Comparison of ENCODE assay signal across 30 cellular contexts in the genomic region with DNA sequence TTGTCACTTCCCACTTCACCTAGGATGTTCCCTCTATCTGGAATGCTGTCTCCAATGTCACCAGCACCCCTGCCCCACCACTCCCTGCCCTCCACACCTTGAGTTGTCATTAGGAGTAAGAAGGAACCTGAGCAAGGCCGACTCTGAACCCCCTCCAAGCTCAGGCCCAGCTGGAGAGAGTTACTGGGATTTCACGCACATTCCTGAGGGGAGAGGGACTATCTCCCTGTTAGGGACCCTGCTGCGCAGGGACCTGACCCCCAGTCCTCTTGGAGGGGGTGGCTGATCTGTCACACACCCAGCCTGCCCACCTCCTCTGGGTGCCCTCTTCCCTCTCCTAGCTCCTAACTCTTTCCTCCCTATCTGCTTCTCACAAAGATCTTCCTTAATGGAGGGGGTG.
"Had no signal": no experiment of that assay in that cellular context is flagged by ENCODE, and none has a peak within 500 bp of the region (broad histone marks: within the 10 kb centered on the region; RNA-seq: fewer than 3 reads in every experiment).

No MANE protein-coding gene starts in this region.

- H3K4me3 Mint-ChIP-seq: activated CD4-positive, alpha-beta memory T cell treated with anti-CD3 and anti-CD28 coated beads, Interleukin-2, amount 10 ng/mL, durations not matched to agents 7 days and 5 days; activated CD4-positive, alpha-beta T cell treated with anti-CD3 and anti-CD28 coated beads, Interleukin-2, amount 10 ng/mL, durations not matched to agents 7 days and 5 days; activated naive CD4-positive, alpha-beta T cell treated with anti-CD3 and anti-CD28 coated beads, Interleukin-2, amount 10 ng/mL, durations not matched to agents 7 days and 5 days; activated naive CD8-positive, alpha-beta T cell treated with anti-CD3 and anti-CD28 coated beads, Interleukin-2, amount 10 ng/mL, durations not matched to agents 7 days and 5 days; activated T-cell treated with anti-CD3 and anti-CD28 coated beads, Interleukin-2, amount 50 U/mL, for 24 hours; activated T-cell treated with anti-CD3 and anti-CD28 coated beads, Interleukin-2, amount 50 U/mL, for 72 hours; brain; dendritic cell treated with granulocyte-macrophage colony-stimulating factor and Interleukin-4, amounts not matched to agents 40 ng/mL and 50 ng/mL, for 4 days had no signal

- DNase-seq: activated CD4-positive, alpha-beta memory T cell treated with anti-CD3 and anti-CD28 coated beads, Interleukin-2, amount 10 ng/mL, durations not matched to agents 7 days and 5 days; activated CD4-positive, alpha-beta T cell treated with anti-CD3 and anti-CD28 coated beads for 1 hour; activated CD4-positive, alpha-beta T cell treated with anti-CD3 and anti-CD28 coated beads for 4 hours; activated CD4-positive, alpha-beta T cell treated with anti-CD3 and anti-CD28 coated beads, Interleukin-2, amount 10 ng/mL, durations not matched to agents 7 days and 5 days; activated CD4-positive, alpha-beta T cell treated with anti-CD3 and anti-CD28 coated beads, Interleukin-2, amount 50 U/mL, for 4 hours; activated CD8-positive, alpha-beta memory T cell treated with anti-CD3 and anti-CD28 coated beads, Interleukin-2, amount 50 U/mL, for 48 hours; activated gamma-delta T cell; activated naive CD4-positive, alpha-beta T cell; activated naive CD4-positive, alpha-beta T cell treated with anti-CD3 and anti-CD28 coated beads, Interleukin-2, amount 10 ng/mL, durations not matched to agents 7 days and 5 days; activated naive CD8-positive, alpha-beta T cell treated with anti-CD3 and anti-CD28 coated beads, Interleukin-2, amount 10 ng/mL, durations not matched to agents 7 days and 5 days; activated T-cell treated with anti-CD3 and anti-CD28 coated beads for 4 hours; activated T-cell treated with anti-CD3 and anti-CD28 coated beads, Interleukin-2, amount 50 U/mL, for 24 hours; activated T-cell treated with anti-CD3 and anti-CD28 coated beads, Interleukin-2, amount 50 U/mL, for 72 hours; central memory CD4-positive, alpha-beta T cell; dorsolateral prefrontal cortex; effector memory CD4-positive, alpha-beta T cell; erythroblast; foreskin keratinocyte; gastrocnemius medialis; glutamatergic neuron; T-helper 2 cell had no signal

- H3K4me3 ChIP-seq: ascending aorta, breast epithelium, cardiac muscle cell, coronary artery, dorsolateral prefrontal cortex, esophagus muscularis mucosa, gastrocnemius medialis, heart left ventricle had no signal

- H3K9me3 ChIP-seq: ascending aorta, breast epithelium, esophagus muscularis mucosa, gastrocnemius medialis, heart left ventricle had no signal

- H3K4me1 Mint-ChIP-seq: activated CD4-positive, alpha-beta memory T cell treated with anti-CD3 and anti-CD28 coated beads, Interleukin-2, amount 10 ng/mL, durations not matched to agents 7 days and 5 days; activated CD4-positive, alpha-beta T cell treated with anti-CD3 and anti-CD28 coated beads, Interleukin-2, amount 10 ng/mL, durations not matched to agents 7 days and 5 days; activated naive CD4-positive, alpha-beta T cell treated with anti-CD3 and anti-CD28 coated beads, Interleukin-2, amount 10 ng/mL, durations not matched to agents 7 days and 5 days; activated naive CD8-positive, alpha-beta T cell treated with anti-CD3 and anti-CD28 coated beads, Interleukin-2, amount 10 ng/mL, durations not matched to agents 7 days and 5 days had no signal

- H3K9me3 Mint-ChIP-seq: activated CD4-positive, alpha-beta T cell treated with anti-CD3 and anti-CD28 coated beads, Interleukin-2, amount 10 ng/mL, durations not matched to agents 7 days and 5 days; activated T-cell treated with anti-CD3 and anti-CD28 coated beads, Interleukin-2, amount 50 U/mL, for 24 hours; dendritic cell treated with granulocyte-macrophage colony-stimulating factor and Interleukin-4, amounts not matched to agents 40 ng/mL and 50 ng/mL, for 4 days had no signal

- H3K4me1 ChIP-seq: ascending aorta, breast epithelium, esophagus muscularis mucosa, foreskin keratinocyte, gastrocnemius medialis had no signal

- H3K36me3 ChIP-seq: ascending aorta, breast epithelium, cardiac muscle cell, esophagus muscularis mucosa, gastrocnemius medialis, heart left ventricle had no signal

- ATAC-seq: activated naive CD4-positive, alpha-beta T cell treated with anti-CD3 and anti-CD28 coated beads, Interleukin-2, amount 50 U/mL, for 72 hours; activated T-cell treated with anti-CD3 and anti-CD28 coated beads, Interleukin-2, amount 50 U/mL, for 72 hours; foreskin keratinocyte; gastrocnemius medialis; heart left ventricle had no signal

- H3K27ac Mint-ChIP-seq: activated CD4-positive, alpha-beta memory T cell treated with anti-CD3 and anti-CD28 coated beads, Interleukin-2, amount 10 ng/mL, durations not matched to agents 7 days and 5 days; activated CD4-positive, alpha-beta T cell treated with anti-CD3 and anti-CD28 coated beads, Interleukin-2, amount 10 ng/mL, durations not matched to agents 7 days and 5 days; activated naive CD4-positive, alpha-beta T cell treated with anti-CD3 and anti-CD28 coated beads, Interleukin-2, amount 10 ng/mL, durations not matched to agents 7 days and 5 days; activated naive CD4-positive, alpha-beta T cell treated with anti-CD3 and anti-CD28 coated beads, Interleukin-2, amount 50 U/mL, for 72 hours; activated naive CD8-positive, alpha-beta T cell treated with anti-CD3 and anti-CD28 coated beads, Interleukin-2, amount 10 ng/mL, durations not matched to agents 7 days and 5 days; activated T-cell treated with anti-CD3 and anti-CD28 coated beads, Interleukin-2, amount 50 U/mL, for 24 hours; activated T-cell treated with anti-CD3 and anti-CD28 coated beads, Interleukin-2, amount 50 U/mL, for 72 hours; brain; dendritic cell treated with granulocyte-macrophage colony-stimulating factor and Interleukin-4, amounts not matched to agents 40 ng/mL and 50 ng/mL, for 4 days had no signal

- H3K27me3 Mint-ChIP-seq: activated CD4-positive, alpha-beta T cell treated with anti-CD3 and anti-CD28 coated beads, Interleukin-2, amount 10 ng/mL, durations not matched to agents 7 days and 5 days had no signal

- H3K27ac ChIP-seq: ascending aorta, breast epithelium, cardiac muscle cell, coronary artery, dorsolateral prefrontal cortex, esophagus muscularis mucosa, foreskin keratinocyte, gastrocnemius medialis, heart left ventricle had no signal

- H3K36me3 Mint-ChIP-seq: activated naive CD4-positive, alpha-beta T cell treated with anti-CD3 and anti-CD28 coated beads, Interleukin-2, amount 10 ng/mL, durations not matched to agents 7 days and 5 days; activated naive CD4-positive, alpha-beta T cell treated with anti-CD3 and anti-CD28 coated beads, Interleukin-2, amount 50 U/mL, for 72 hours; activated naive CD8-positive, alpha-beta T cell treated with anti-CD3 and anti-CD28 coated beads, Interleukin-2, amount 10 ng/mL, durations not matched to agents 7 days and 5 days; brain had no signal

- H3K27me3 ChIP-seq: ascending aorta, breast epithelium, cardiac muscle cell, dorsolateral prefrontal cortex, gastrocnemius medialis had no signal
